1 cellular context compared by ENCODE assay signal in genomic region chr16:715448-716249, GRCh38.
TF ChIP-seq lines count a peak whose summit lies in the region.

No MANE protein-coding gene starts in this region.

TF ChIP-seq in HepG2, 621 proteins besides CTCF, POLR2A, EP300 and RAD21 (continues in another document):
- TF ChIP-seq RNF2 (conservative IDR thresholded peaks at IDR 0.05; ENCODE audit: low read depth) (peak; percentile 38; the same call in 1 of the 2 replicates), HNRNPLL (IDR thresholded peaks at IDR 0.05; ENCODE audit: low read depth, low read length, poor library complexity, severe bottlenecking) (peak; percentile 37), STAT5B (CRISPR knock-in tag; IDR thresholded peaks at IDR 0.05) (no peak), AGO1 (IDR thresholded peaks at IDR 0.05; ENCODE audit: low read depth, low read length, poor library complexity, severe bottlenecking) (peak; percentile 91), TAF15 (IDR thresholded peaks at IDR 0.05; ENCODE audit: low read depth, low read length, poor library complexity, severe bottlenecking) (peak; percentile 13), MAZ (IDR thresholded peaks at IDR 0.05; ENCODE audit: borderline replicate concordance, low read depth, low read length) (no peak), MAZ (CRISPR knock-in tag; IDR thresholded peaks at IDR 0.05; ENCODE audit: low read depth) (peak; percentile 5; the same call in 1 of the 2 replicates), PAXIP1 (CRISPR knock-in tag; conservative IDR thresholded peaks at IDR 0.05) (no peak), MXD4 (CRISPR knock-in tag; IDR thresholded peaks at IDR 0.05) (0 out of 2 replicates have a peak, but pooled peaks have one; percentile 32), THAP7 (CRISPR knock-in tag; IDR thresholded peaks at IDR 0.05) (peak; percentile 31), EED (CRISPR knock-in tag; IDR thresholded peaks at IDR 0.05) (no peak), ZFY (CRISPR knock-in tag; IDR thresholded peaks at IDR 0.05) (peak; percentile 54; the same call in 1 of the 2 replicates), ZNF496 (CRISPR knock-in tag; IDR thresholded peaks at IDR 0.05; ENCODE audit: insufficient replicate concordance) (no peak), ZNF446 (CRISPR knock-in tag; IDR thresholded peaks at IDR 0.05) (peak; percentile 75; the same call in 1 of the 2 replicates), PHF21A (CRISPR knock-in tag; IDR thresholded peaks at IDR 0.05) (peak; percentile 25; the same call in 1 of the 2 replicates), CREB3 (CRISPR knock-in tag; IDR thresholded peaks at IDR 0.05) (no peak), ZNF891 (CRISPR knock-in tag; IDR thresholded peaks at IDR 0.05) (0 out of 2 replicates have a peak, but pooled peaks have one; percentile 37), NRL (CRISPR knock-in tag; IDR thresholded peaks at IDR 0.05; ENCODE audit: borderline replicate concordance) (0 out of 2 replicates have a peak, but pooled peaks have one; percentile 49), MTA1 (CRISPR knock-in tag; IDR thresholded peaks at IDR 0.05; ENCODE audit: borderline replicate concordance) (peak; percentile 9; the same call in 1 of the 2 replicates), ZNF660 (CRISPR knock-in tag; IDR thresholded peaks at IDR 0.05; ENCODE audit: borderline replicate concordance, low read depth) (no peak), SRSF1 (optimal IDR thresholded peaks at IDR 0.05; ENCODE audit: low read depth, low read length) (peak; percentile 59), KAT7 (CRISPR knock-in tag; IDR thresholded peaks at IDR 0.05; ENCODE audit: borderline replicate concordance) (no peak), MAX (IDR thresholded peaks at IDR 0.05) (0 out of 2 replicates have a peak, but pooled peaks have one; percentile 3), YEATS4 (CRISPR knock-in tag; IDR thresholded peaks at IDR 0.05; ENCODE audit: borderline replicate concordance) (peak; percentile 31; the same call in 1 of the 2 replicates), ZFX (CRISPR knock-in tag; IDR thresholded peaks at IDR 0.05; ENCODE audit: low read depth) (peak; percentile 59; the same call in 1 of the 2 replicates), ZSCAN20 (CRISPR knock-in tag; IDR thresholded peaks at IDR 0.05; ENCODE audit: borderline replicate concordance) (0 out of 2 replicates have a peak, but pooled peaks have one; percentile 19), NONO (IDR thresholded peaks at IDR 0.05) (no peak), NONO (CRISPR knock-in tag; conservative IDR thresholded peaks at IDR 0.05) (0 out of 2 replicates have a peak, but pooled peaks have one; percentile 14), ATF2 (CRISPR knock-in tag; IDR thresholded peaks at IDR 0.05) (0 out of 2 replicates have a peak, but pooled peaks have one; percentile 11), ZNF451 (CRISPR knock-in tag; IDR thresholded peaks at IDR 0.05) (0 out of 2 replicates have a peak, but pooled peaks have one; percentile 48), ZGPAT (CRISPR knock-in tag; IDR thresholded peaks at IDR 0.05) (peak; percentile 33; the same call in 1 of the 2 replicates), REPIN1 (CRISPR knock-in tag; IDR thresholded peaks at IDR 0.05; ENCODE audit: borderline replicate concordance, low read depth) (0 out of 2 replicates have a peak, but pooled peaks have one; percentile 2), KDM2A (CRISPR knock-in tag; IDR thresholded peaks at IDR 0.05; ENCODE audit: borderline replicate concordance, low read depth) (peak; percentile 34; the same call in 1 of the 2 replicates), LBX2 (CRISPR knock-in tag; IDR thresholded peaks at IDR 0.05; ENCODE audit: borderline replicate concordance) (0 out of 2 replicates have a peak, but pooled peaks have one; percentile 66), ZNF546 (CRISPR knock-in tag; conservative IDR thresholded peaks at IDR 0.05) (peak; percentile 24; the same call in 1 of the 2 replicates), ZNF558 (CRISPR knock-in tag; IDR thresholded peaks at IDR 0.05; ENCODE audit: borderline replicate concordance) (0 out of 2 replicates have a peak, but pooled peaks have one; percentile 33), HDAC1 (CRISPR knock-in tag; IDR thresholded peaks at IDR 0.05) (peak; percentile 39; the same call in 1 of the 2 replicates), SALL2 (CRISPR knock-in tag; IDR thresholded peaks at IDR 0.05) (0 out of 2 replicates have a peak, but pooled peaks have one; percentile 7), ZNF761 (CRISPR knock-in tag; conservative IDR thresholded peaks at IDR 0.05) (no peak), PPARG (CRISPR knock-in tag; conservative IDR thresholded peaks at IDR 0.05) (no peak), ZNF550 (CRISPR knock-in tag; IDR thresholded peaks at IDR 0.05; ENCODE audit: borderline replicate concordance) (no peak), ZSCAN31 (CRISPR knock-in tag; IDR thresholded peaks at IDR 0.05; ENCODE audit: low read depth) (0 out of 2 replicates have a peak, but pooled peaks have one; percentile 24), MTA3 (CRISPR knock-in tag; IDR thresholded peaks at IDR 0.05) (0 out of 2 replicates have a peak, but pooled peaks have one; percentile 17), TGIF2 (CRISPR knock-in tag; IDR thresholded peaks at IDR 0.05) (0 out of 2 replicates have a peak, but pooled peaks have one; percentile 24), ZNF687 (CRISPR knock-in tag; IDR thresholded peaks at IDR 0.05) (peak; percentile 79), ZNF562 (CRISPR knock-in tag; IDR thresholded peaks at IDR 0.05; ENCODE audit: borderline replicate concordance) (no peak), MYC (CRISPR knock-in tag; IDR thresholded peaks at IDR 0.05; ENCODE audit: borderline replicate concordance) (0 out of 2 replicates have a peak, but pooled peaks have one; percentile 12), TARDBP (CRISPR knock-in tag; IDR thresholded peaks at IDR 0.05) (0 out of 2 replicates have a peak, but pooled peaks have one; percentile 28), KLF9 (CRISPR knock-in tag; IDR thresholded peaks at IDR 0.05; ENCODE audit: low read depth) (no peak), TFAP4 (IDR thresholded peaks at IDR 0.05; ENCODE audit: borderline replicate concordance, low read depth) (0 out of 2 replicates have a peak, but pooled peaks have one; percentile 10), TFDP1 (CRISPR knock-in tag; IDR thresholded peaks at IDR 0.05; ENCODE audit: borderline replicate concordance) (0 out of 2 replicates have a peak, but pooled peaks have one; percentile 9), ZNF143 (CRISPR knock-in tag; IDR thresholded peaks at IDR 0.05) (no peak)
